Comparison of ENCODE assay signal across 8 cellular contexts in the genomic region with DNA sequence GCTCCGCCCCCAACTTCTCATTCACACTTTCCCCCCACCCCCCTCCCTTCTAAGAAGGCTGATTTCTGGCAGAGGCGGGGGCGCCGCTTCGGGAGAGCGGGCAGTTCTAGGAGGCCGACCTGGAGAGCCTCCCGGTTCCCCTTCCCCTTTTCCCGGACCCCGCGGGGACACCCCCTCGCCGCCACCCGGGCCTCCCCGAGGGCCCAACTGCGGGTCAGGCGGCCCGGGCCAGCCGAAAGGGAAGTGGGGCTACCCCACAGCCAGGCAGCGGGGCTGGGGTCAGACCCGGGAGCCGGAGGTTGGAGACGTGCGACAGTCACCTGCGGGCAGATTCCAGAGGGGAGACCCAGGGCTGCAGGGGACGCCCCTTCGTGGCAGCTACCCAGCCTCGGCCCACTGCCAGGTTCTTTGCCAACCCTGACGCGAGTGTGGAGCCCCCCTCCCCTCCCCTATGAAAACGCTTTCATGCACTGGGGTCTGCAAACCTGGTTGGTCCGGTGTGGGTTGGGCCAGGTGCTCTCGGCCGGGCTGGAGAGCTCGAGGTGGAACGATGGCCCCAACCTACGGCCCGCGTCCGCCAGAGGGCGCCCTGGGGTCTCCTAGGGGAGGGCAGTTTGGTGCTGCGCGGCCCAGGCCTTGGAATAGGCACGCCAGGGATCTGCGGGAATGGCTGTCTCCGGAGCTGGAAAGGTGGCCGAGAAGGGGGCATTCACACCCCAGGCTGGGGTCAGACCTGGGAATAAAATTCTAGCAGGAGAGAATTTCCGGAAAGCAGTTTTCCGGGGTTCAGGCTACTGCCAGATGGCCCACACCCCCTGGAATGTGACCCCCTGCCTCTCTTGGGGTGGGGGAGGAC.
DNase-seq lines count a peak whose midpoint lies in the region; FAIRE-seq and TF ChIP-seq lines count a peak whose summit lies in the region.

No MANE protein-coding gene starts in this region.

- FAIRE-seq in GM18507 (lab: Jason Lieb, UNC): peak; percentile 65

- no peak for DNase-seq in GM18507 (ENCODE audit: extremely low spot score, insufficient read length, low read depth)
- peak; percentile 57 to 88 for DNase-seq in HL-60 (ENCODE audit: low read depth in 1 of 2, low spot score in 1 of 2)
- DNase-seq in NCI-H82 treated with DMSO at 0.1 percent for 48 hours (lab: John Stamatoyannopoulos, UW; ENCODE audit: unreplicated experiment): peak; percentile 54
- DNase-seq in activated CD8-positive, alpha-beta memory T cell treated with anti-CD3 and anti-CD28 coated beads for 24 hours: peak; percentile 99
- peak; percentile 83 for DNase-seq in effector CD8-positive, alpha-beta T cell (lab: John Stamatoyannopoulos, UW)
- peak; percentile 84 for DNase-seq in medulla oblongata (ENCODE audit: extremely low spot score)
- peak; percentile 79 to 94 (median 88) for DNase-seq in stimulated activated CD4-positive, alpha-beta T cell treated with anti-CD3 and anti-CD28 coated beads, TNF-alpha, amount 100 ng/mL, for 4 hours (ENCODE audit: low read depth in 3 of 3)

- TF ChIP-seq CTCF in 22Rv1 (IDR thresholded peaks at IDR 0.05) (peak; percentile 95), HL-60 (IDR thresholded peaks at IDR 0.05; ENCODE audit: insufficient read depth, low read length) (peak; percentile 71)

- H3K27ac ChIP-seq in 22Rv1 (no peak overlapping the region), HL-60 (replicated peaks) (no peak overlapping the region)

- peaks cover 14% of the 10 kb centered on the region for H3K27me3 ChIP-seq in HL-60 (ENCODE audit: insufficient read depth, poor library complexity, severe bottlenecking)

- H3K4me3 ChIP-seq in HL-60 (replicated peaks; ENCODE audit: insufficient read depth, low read length): peak overlapping the region; percentile 47
